Comparison of ENCODE assay signal across 27 cellular contexts in genomic region chr1:214255509-214255908, GRCh38.
"Had no signal": no experiment of that assay in that cellular context is flagged by ENCODE, and none has a peak within 500 bp of the region (broad histone marks: within the 10 kb centered on the region; RNA-seq: fewer than 3 reads in every experiment).

No MANE protein-coding gene starts in this region.

- ATAC-seq: stimulated activated effector memory CD8-positive, alpha-beta T cell treated with anti-CD3 and anti-CD28 coated beads, Interleukin-12 subunit alpha, Interleukin-12 subunit beta, amount 100 ng/mL, for 72 hours; stimulated activated memory B cell treated with anti-CD40 and anti-IgM and Interleukin-4, amounts not matched to agents 10 μg/mL and 1 μg/mL and 100 μg/mL, for 72 hours; stimulated activated naive B cell treated with anti-CD40 and anti-IgM and Interleukin-4, amounts not matched to agents 10 μg/mL and 1 μg/mL and 100 μg/mL, for 72 hours; stimulated activated naive CD8-positive, alpha-beta T cell treated with anti-CD3 and anti-CD28 coated beads, Interleukin-15, amount 100 ng/mL, for 72 hours; stimulated activated naive CD8-positive, alpha-beta T cell treated with anti-CD3 and anti-CD28 coated beads, Interleukin-15, Interleukin-2, amounts not matched to agents 100 U/mL and 50 U/mL, for 24 hours; upper lobe of right lung had no signal

- DNase-seq: stimulated activated CD4-positive, alpha-beta T cell treated with anti-CD3 and anti-CD28 coated beads, Interleukin-2, amount 100 ng/mL, for 48 hours; stimulated activated CD4-positive, alpha-beta T cell treated with anti-CD3 and anti-CD28 coated beads, Interleukin-4, amount 100 ng/mL, for 1 hour; stimulated activated CD4-positive, alpha-beta T cell treated with anti-CD3 and anti-CD28 coated beads, Interleukin-4, amount 100 ng/mL, for 24 hours; stimulated activated CD4-positive, alpha-beta T cell treated with anti-CD3 and anti-CD28 coated beads, Interleukin-4, amount 100 ng/mL, for 4 hours; stimulated activated CD8-positive, alpha-beta memory T cell treated with anti-CD3 and anti-CD28 coated beads, Interleukin-4, amount 100 ng/mL, for 48 hours; stimulated activated naive B cell treated with anti-CD40 and anti-IgM and Interleukin-4, amounts not matched to agents 10 μg/mL and 1 μg/mL and 100 μg/mL, for 72 hours; stimulated activated naive CD4-positive, alpha-beta T cell; stimulated activated naive CD4-positive, alpha-beta T cell treated with Interleukin-2 at 50 U/mL for 16 hours; stimulated activated naive CD8-positive, alpha-beta T cell treated with anti-CD3 and anti-CD28 coated beads, Interleukin-15, amount 100 ng/mL, for 72 hours; stimulated activated naive CD8-positive, alpha-beta T cell treated with anti-CD3 and anti-CD28 coated beads, Interleukin-15, Interleukin-2, amounts not matched to agents 100 U/mL and 50 U/mL, for 24 hours; stomach; substantia nigra; testis; thyroid gland; tibial artery; transverse colon; trophoblast cell; upper lobe of left lung; upper lobe of right lung; uterus had no signal

- FAIRE-seq: urothelium cell line had no signal

- H3K4me1 ChIP-seq: stomach, suprapubic skin, testis, thyroid gland, tibial artery, tibial nerve, transverse colon, upper lobe of left lung, upper lobe of right lung, uterus, vagina had no signal

- H3K9me3 ChIP-seq: suprapubic skin, testis, thyroid gland, transverse colon, upper lobe of right lung, uterus, vagina had no signal

- H3K4me3 ChIP-seq: stomach, suprapubic skin, testis, thoracic aorta, thyroid gland, tibial artery, tibial nerve, transverse colon, upper lobe of left lung, upper lobe of right lung, uterus, vagina had no signal

- H3K36me3 ChIP-seq: stomach, suprapubic skin, thoracic aorta, thyroid gland, tibial artery, tibial nerve, transverse colon, upper lobe of left lung, upper lobe of right lung, uterus, vagina had no signal

- H3K27me3 ChIP-seq: testis, thyroid gland, upper lobe of left lung, uterus, vagina had no signal

- H3K27ac ChIP-seq: stomach, suprapubic skin, testis, thoracic aorta, thyroid gland, tibial artery, tibial nerve, transverse colon, upper lobe of left lung, upper lobe of right lung, uterus, vagina had no signal
